8 cellular contexts compared by ENCODE assay signal in genomic region chr12:56157201-56158028, GRCh38. TPM values are rescaled to one million over a fixed set of nuclear protein-coding genes. Genes with fewer than 3 reads are reported as not detected.
A peak's percentile ranks its signal among the peaks of the same experiment; 100 is the strongest.
DNase-seq lines count a peak whose midpoint lies in the region; ATAC-seq lines count a peak whose summit lies in the region.

No MANE protein-coding gene starts in this region.

- H3K27ac Mint-ChIP-seq in activated T-helper 17 cell treated with anti-CD3 and anti-CD28 coated beads, Interleukin-2, amount 50 U/mL, for 72 hours: peak overlapping the region; percentile 92
- H3K27ac Mint-ChIP-seq in natural killer cell treated with Interleukin-12 subunit alpha and Interleukin-12 subunit beta and Interleukin-15 and Interleukin-18, amount 100 ng/mL, for 72 hours: peak overlapping the region; percentile 94 to 98

- peaks cover 68% of the 10 kb centered on the region for H3K36me3 Mint-ChIP-seq in activated T-helper 17 cell treated with anti-CD3 and anti-CD28 coated beads, Interleukin-2, amount 50 U/mL, for 72 hours (ENCODE audit: low read depth)
- peaks cover 35% of the 10 kb centered on the region for H3K36me3 Mint-ChIP-seq in natural killer cell treated with Interleukin-12 subunit alpha and Interleukin-12 subunit beta and Interleukin-15 and Interleukin-18, amount 100 ng/mL, for 72 hours

- H3K9me3 Mint-ChIP-seq in activated T-helper 17 cell treated with anti-CD3 and anti-CD28 coated beads, Interleukin-2, amount 50 U/mL, for 72 hours: no peaks in the 10 kb centered on the region
- no peaks in the 10 kb centered on the region for H3K9me3 Mint-ChIP-seq in natural killer cell treated with Interleukin-12 subunit alpha and Interleukin-12 subunit beta and Interleukin-15 and Interleukin-18, amount 100 ng/mL, for 72 hours

- peaks cover 14% of the 10 kb centered on the region for H3K4me1 Mint-ChIP-seq in activated T-helper 17 cell treated with anti-CD3 and anti-CD28 coated beads, Interleukin-2, amount 50 U/mL, for 72 hours
- H3K4me1 Mint-ChIP-seq in natural killer cell treated with Interleukin-12 subunit alpha and Interleukin-12 subunit beta and Interleukin-15 and Interleukin-18, amount 100 ng/mL, for 72 hours (ENCODE audit: low read depth in 2 of 2): peaks cover 42 to 47% of the 10 kb centered on the region in 2 donors

- no peaks in the 10 kb centered on the region for H3K27me3 Mint-ChIP-seq in activated T-helper 17 cell treated with anti-CD3 and anti-CD28 coated beads, Interleukin-2, amount 50 U/mL, for 72 hours
- no peaks in the 10 kb centered on the region for H3K27me3 Mint-ChIP-seq in natural killer cell treated with Interleukin-12 subunit alpha and Interleukin-12 subunit beta and Interleukin-15 and Interleukin-18, amount 100 ng/mL, for 72 hours

- DNase-seq in DMS79 (lab: John Stamatoyannopoulos, UW): peak; percentile 74
- DNase-seq in Kasumi-1 (lab: John Stamatoyannopoulos, UW): peak; percentile 90 to 94
- DNase-seq in RKO (ENCODE audit: low spot score): peak; percentile 94
- peak; percentile 84 for DNase-seq in fibroblast of peridontal ligament (ENCODE audit: extremely low read depth)
- no peak for DNase-seq in natural killer cell treated with Interleukin-12 subunit alpha and Interleukin-12 subunit beta and Interleukin-15 and Interleukin-18, amount 100 ng/mL, for 72 hours (ENCODE audit: low spot score)
- DNase-seq in stromal cell of bone marrow (ENCODE audit: low read depth): peak; percentile 59

- peak overlapping the region; percentile 99 for H3K4me3 Mint-ChIP-seq in activated T-helper 17 cell treated with anti-CD3 and anti-CD28 coated beads, Interleukin-2, amount 50 U/mL, for 72 hours
- peak overlapping the region; percentile 100 for H3K4me3 Mint-ChIP-seq in natural killer cell treated with Interleukin-12 subunit alpha and Interleukin-12 subunit beta and Interleukin-15 and Interleukin-18, amount 100 ng/mL, for 72 hours

- ATAC-seq in GM21786 (IDR thresholded peaks at IDR 0.05; ENCODE audit: unreplicated experiment): peak; percentile 31
- ATAC-seq in activated T-helper 17 cell treated with anti-CD3 and anti-CD28 coated beads, Interleukin-2, amount 50 U/mL, for 72 hours (replicated peaks): peak; percentile 44
- peak; percentile 25 to 55 for ATAC-seq in natural killer cell treated with Interleukin-12 subunit alpha and Interleukin-12 subunit beta and Interleukin-15 and Interleukin-18, amount 100 ng/mL, for 72 hours

RNA-seq across cellular contexts. Expression of gene MYL6, which starts 0.7 kb away (rescaled TPM):
- total RNA-seq in activated T-helper 17 cell treated with anti-CD3 and anti-CD28 coated beads, Interleukin-2, amount 50 U/mL, for 72 hours: 1,000 to 10,000 TPM in 1 of 2 donors, 100 to 1,000 TPM in 1; 974 to 1,528 TPM
- 1,000 to 10,000 TPM; 1,441 to 1,555 TPM for total RNA-seq in natural killer cell treated with Interleukin-12 subunit alpha and Interleukin-12 subunit beta and Interleukin-15 and Interleukin-18, amount 100 ng/mL, for 72 hours

RNA-seq across cellular contexts. Expression of gene MYL6B, which starts 5.0 kb away (rescaled TPM):
- 100 to 1,000 TPM in 1 of 2 donors, 10 to 100 TPM in 1; 96.9 to 114 TPM for total RNA-seq in activated T-helper 17 cell treated with anti-CD3 and anti-CD28 coated beads, Interleukin-2, amount 50 U/mL, for 72 hours
- 10 to 100 TPM; 32.0 to 65.5 TPM for total RNA-seq in natural killer cell treated with Interleukin-12 subunit alpha and Interleukin-12 subunit beta and Interleukin-15 and Interleukin-18, amount 100 ng/mL, for 72 hours

RNA-seq across cellular contexts. Expression of gene ESYT1, which starts 29.3 kb away (rescaled TPM):
- 100 to 1,000 TPM; 234 to 236 TPM for total RNA-seq in activated T-helper 17 cell treated with anti-CD3 and anti-CD28 coated beads, Interleukin-2, amount 50 U/mL, for 72 hours
- 100 to 1,000 TPM in 1 of 2 donors, 10 to 100 TPM in 1; 89.3 to 120 TPM for total RNA-seq in natural killer cell treated with Interleukin-12 subunit alpha and Interleukin-12 subunit beta and Interleukin-15 and Interleukin-18, amount 100 ng/mL, for 72 hours

RNA-seq across cellular contexts. Expression of gene SMARCC2, which starts 31.9 kb away (rescaled TPM):
- 100 to 1,000 TPM; 104 to 114 TPM for total RNA-seq in activated T-helper 17 cell treated with anti-CD3 and anti-CD28 coated beads, Interleukin-2, amount 50 U/mL, for 72 hours
- 100 to 1,000 TPM; 102 to 166 TPM for total RNA-seq in natural killer cell treated with Interleukin-12 subunit alpha and Interleukin-12 subunit beta and Interleukin-15 and Interleukin-18, amount 100 ng/mL, for 72 hours

RNA-seq across cellular contexts. Expression of gene ZC3H10, which starts 39.3 kb away (rescaled TPM):
- 1 to 10 TPM; 7.8 to 8.0 TPM for total RNA-seq in activated T-helper 17 cell treated with anti-CD3 and anti-CD28 coated beads, Interleukin-2, amount 50 U/mL, for 72 hours
- total RNA-seq in natural killer cell treated with Interleukin-12 subunit alpha and Interleukin-12 subunit beta and Interleukin-15 and Interleukin-18, amount 100 ng/mL, for 72 hours: 10 to 100 TPM; 11.4 to 14.9 TPM
